In genomic region chr7:55254596-55255500, GRCh38 we compare ENCODE assay signal across 8 cellular contexts.
A peak's percentile ranks its signal among the peaks of the same experiment; 100 is the strongest.
DNase-seq lines count a peak whose midpoint lies in the region; ATAC-seq, FAIRE-seq and TF ChIP-seq lines count a peak whose summit lies in the region.

No MANE protein-coding gene starts in this region.

- H3K23ac ChIP-seq in H9 (ENCODE audit: insufficient read length, low read depth, low read length): no peak overlapping the region

- H2BK12ac ChIP-seq in H9 (ENCODE audit: insufficient read length, low read depth, low read length): no peak overlapping the region

- H3K9me3 Mint-ChIP-seq in H9: peaks cover 4% of the 10 kb centered on the region in 2 experiments; a peak in 3 of 5 replicates
- peaks cover 4% of the 10 kb centered on the region for H3K9me3 Mint-ChIP-seq in progenitor cell of endocrine pancreas (ENCODE audit: low read depth)

- DNase-seq in G401 (ENCODE audit: low spot score): peak; percentile 66
- peak; percentile 84 for DNase-seq in H9
- peak; percentile 77 for DNase-seq in M059J (ENCODE audit: low read depth)
- peak; percentile 79 for DNase-seq in SW480 (ENCODE audit: low spot score)
- DNase-seq in amniotic stem cell (lab: John Stamatoyannopoulos, UW): peak; percentile 43
- peak; percentile 93 for DNase-seq in left ventricle myocardium superior
- peak; percentile 89 for DNase-seq in progenitor cell of endocrine pancreas (ENCODE audit: low spot score, unreplicated experiment)
- peak; percentile 94 for DNase-seq in urothelium cell line (ENCODE audit: low spot score)

- no peak overlapping the region for H4K91ac ChIP-seq in H9 (ENCODE audit: insufficient read length, low read depth, low read length)

- H3K4me1 Mint-ChIP-seq in H9 (peaks cover 7 to 12% of the 10 kb centered on the region in 2 experiments), progenitor cell of endocrine pancreas (ENCODE audit: low read depth) (peaks cover 4% of the 10 kb centered on the region)

- in situ Hi-C loops in G401 (cut with HindIII; ENCODE audit: low sequenced_read_pairs): no loop called here

- no CpG with 5 or more reads among the region's 80 CpGs for WGBS in H9 (ENCODE audit: extremely low coverage, insufficient read length, low lambda C conversion rate)

- peaks cover 2% of the 10 kb centered on the region for H4K20me1 ChIP-seq in H9 (ENCODE audit: control insufficient read depth, insufficient read depth, insufficient read length)

- no peak overlapping the region for H3K56ac ChIP-seq in H9 (ENCODE audit: insufficient read length, low read depth, low read length)

- H3K4ac ChIP-seq in H9 (ENCODE audit: low read depth, low read length): no peak overlapping the region

- peak overlapping the region; percentile 54 for H3K4me2 ChIP-seq in H9 (ENCODE audit: insufficient read depth, insufficient read length, low read length)

- H2AK5ac ChIP-seq in H9 (ENCODE audit: insufficient read length, low read length): no peak overlapping the region

- H3K27me3 Mint-ChIP-seq in H9 (ENCODE audit: low read depth) (peaks cover 64% of the 10 kb centered on the region), progenitor cell of endocrine pancreas (peaks cover 50% of the 10 kb centered on the region)

- peak; percentile 97 for ATAC-seq in left ventricle myocardium superior

- peaks cover 17% of the 10 kb centered on the region for H3K23me2 ChIP-seq in H9 (ENCODE audit: insufficient read length, low read depth, low read length, poor library complexity, severe bottlenecking)

- H4K5ac ChIP-seq in H9 (ENCODE audit: insufficient read length, low read depth, low read length): no peak overlapping the region

- no peak overlapping the region for H2BK20ac ChIP-seq in H9 (ENCODE audit: low read depth, low read length, poor library complexity, severe bottlenecking)

- no peak overlapping the region for H3T11ph ChIP-seq in H9 (ENCODE audit: low read length)

- FAIRE-seq in urothelium cell line (lab: Jason Lieb, UNC): peak; percentile 91

- no peaks in the 10 kb centered on the region for H3K79me1 ChIP-seq in H9 (ENCODE audit: insufficient read depth, low read depth, low read length, poor library complexity, severe bottlenecking)

- H3K18ac ChIP-seq in H9 (ENCODE audit: insufficient read length, low read depth, low read length): peak overlapping the region; percentile 74

- peak overlapping the region; percentile 94 for H3K14ac ChIP-seq in H9 (ENCODE audit: insufficient read depth, low read length)

- intact Hi-C loops in left ventricle myocardium superior (cut with micrococcal nuclease): loop anchor here (5.0 kb wide), 2 partner anchors 468 to 483 kb away; no protein-coding TSS in a partner anchor

- peak overlapping the region; percentile 76 to 88 for H3K4me3 Mint-ChIP-seq in H9
- peak overlapping the region; percentile 79 for H3K4me3 Mint-ChIP-seq in progenitor cell of endocrine pancreas (ENCODE audit: low read depth)

- H2AFZ ChIP-seq in H9 (ENCODE audit: low read length): peak overlapping the region; percentile 97

- no peaks in the 10 kb centered on the region for H3K4me1 ChIP-seq in H9 (ENCODE audit: insufficient read depth, low read length)

- no peaks in the 10 kb centered on the region for H3K9me3 ChIP-seq in H9 (ENCODE audit: control insufficient read depth, low read depth, low read length)

- H3K27me3 ChIP-seq in H9 (ENCODE audit: insufficient read depth, low read length): peaks cover 21% of the 10 kb centered on the region; the same call in 1 of the 2 replicates

- H2BK120ac ChIP-seq in H9 (ENCODE audit: low read depth, low read length, poor library complexity, severe bottlenecking): no peak overlapping the region

- H3K36me3 Mint-ChIP-seq in H9 (ENCODE audit: insufficient read depth in 1 of 3, low read depth in 3 of 3) (no peaks in the 10 kb centered on the region; a peak in 1 of 7 replicates), progenitor cell of endocrine pancreas (ENCODE audit: insufficient read depth) (no peaks in the 10 kb centered on the region)

- H3K27ac Mint-ChIP-seq in H9 (peak overlapping the region in 1 of 3 experiments; percentile 67; a peak in 1 of 7 replicates), progenitor cell of endocrine pancreas (peak overlapping the region; percentile 91)

- no peaks in the 10 kb centered on the region for H3K79me2 ChIP-seq in H9 (ENCODE audit: insufficient read depth, low read length)

- H2BK5ac ChIP-seq in H9 (ENCODE audit: insufficient read length, low read length): no peak overlapping the region

- TF ChIP-seq CTCF in H9 (conservative IDR thresholded peaks at IDR 0.05) (peak; percentile 95), progenitor cell of endocrine pancreas (IDR thresholded peaks at IDR 0.05; ENCODE audit: unreplicated experiment) (peak; percentile 95)

- peak overlapping the region; percentile 57 for H3K9ac ChIP-seq in H9 (ENCODE audit: extremely low read depth, insufficient read length, low read length)

- H2BK15ac ChIP-seq in H9 (ENCODE audit: low read depth, low read length): no peak overlapping the region; the same call in 1 of the 2 replicates

- no peak overlapping the region for H4K8ac ChIP-seq in H9 (replicated peaks; ENCODE audit: insufficient read length, low read depth, low read length)

- H3K27ac ChIP-seq in H9 (ENCODE audit: insufficient read length, low read depth, low read length): no peak overlapping the region

Comparison
In these comparisons a context has a peak if more than half of its experiments do, and no peak if none do; other contexts are left out.
1. DNase-seq: peak in every context shown above with its lines; median percentile 94 in urothelium cell line; 93 in left ventricle myocardium superior; 89 in progenitor cell of endocrine pancreas; 84 in H9; 79 in SW480; 77 in M059J; 66 in G401; 43 in amniotic stem cell.